In genomic region chr16:608019-608418, GRCh38 we compare ENCODE assay signal across 19 cellular contexts. TPM values are rescaled to one million over a fixed set of nuclear protein-coding genes. Genes with fewer than 3 reads are reported as not detected.
A peak's percentile ranks its signal among the peaks of the same experiment; 100 is the strongest.
DNase-seq lines count a peak whose midpoint lies in the region; ATAC-seq, FAIRE-seq and TF ChIP-seq lines count a peak whose summit lies in the region.
"Had no signal": no experiment of that assay in that cellular context is flagged by ENCODE, and none has a peak within 500 bp of the region (broad histone marks: within the 10 kb centered on the region; RNA-seq: fewer than 3 reads in every experiment).

No MANE protein-coding gene starts in this region.

- peaks cover 3% of the 10 kb centered on the region for H3K36me3 Mint-ChIP-seq in activated CD4-positive, alpha-beta T cell treated with anti-CD3 and anti-CD28 coated beads for 36 hours (ENCODE audit: low read depth)
- H3K36me3 Mint-ChIP-seq in activated CD4-positive, alpha-beta T cell treated with anti-CD3 and anti-CD28 coated beads, Interleukin-2, amount 10 ng/mL, durations not matched to agents 7 days and 5 days (ENCODE audit: low read depth): peaks cover 2% of the 10 kb centered on the region
- peaks cover 12% of the 10 kb centered on the region for H3K36me3 Mint-ChIP-seq in endothelial cell (ENCODE audit: low read depth, unreplicated experiment)

- no peaks in the 10 kb centered on the region for H3K36me3 ChIP-seq in bronchial epithelial cell (ENCODE audit: control insufficient read depth, insufficient read depth, low read length)
- H3K36me3 ChIP-seq: ascending aorta, gastrocnemius medialis, right lobe of liver had no signal

- no peaks in the 10 kb centered on the region for H3K27me3 Mint-ChIP-seq in activated CD4-positive, alpha-beta T cell treated with anti-CD3 and anti-CD28 coated beads for 36 hours
- H3K27me3 Mint-ChIP-seq in activated CD4-positive, alpha-beta T cell treated with anti-CD3 and anti-CD28 coated beads, Interleukin-2, amount 10 ng/mL, durations not matched to agents 7 days and 5 days: no peaks in the 10 kb centered on the region
- H3K27me3 Mint-ChIP-seq in endothelial cell (ENCODE audit: unreplicated experiment): peaks cover 1% of the 10 kb centered on the region

- intact Hi-C loops in activated CD4-positive, alpha-beta T cell treated with anti-CD3 and anti-CD28 coated beads for 36 hours (cut with DNase I, micrococcal nuclease): loop anchor here in 1 of 2 experiments (1.0 to 5.0 kb wide), 4 partner anchors 19 to 216 kb away; no protein-coding TSS in a partner anchor

- H3K27ac ChIP-seq in foreskin keratinocyte: no peak overlapping the region
- H3K27ac ChIP-seq: A549, ascending aorta, C4-2B, gastrocnemius medialis, right lobe of liver had no signal

- TF ChIP-seq CTCF in bronchial epithelial cell (IDR thresholded peaks at IDR 0.05; ENCODE audit: insufficient read depth, low read length, severe bottlenecking): no peak
- no peak for TF ChIP-seq CTCF in foreskin keratinocyte (conservative IDR thresholded peaks at IDR 0.05)
- TF ChIP-seq CTCF in endothelial cell (IDR thresholded peaks at IDR 0.05; ENCODE audit: unreplicated experiment): no peak

- no peak overlapping the region for H3K4me3 ChIP-seq in bronchial epithelial cell (ENCODE audit: low read depth, low read length)
- H3K4me3 ChIP-seq: A549, ascending aorta, gastrocnemius medialis, right lobe of liver had no signal

- peak overlapping the region; percentile 70 for H3K27ac Mint-ChIP-seq in activated CD4-positive, alpha-beta T cell treated with anti-CD3 and anti-CD28 coated beads for 36 hours
- no peak overlapping the region for H3K27ac Mint-ChIP-seq in activated CD4-positive, alpha-beta T cell treated with anti-CD3 and anti-CD28 coated beads, Interleukin-2, amount 10 ng/mL, durations not matched to agents 7 days and 5 days
- no peak overlapping the region for H3K27ac Mint-ChIP-seq in endothelial cell (ENCODE audit: unreplicated experiment)

- H3K27me3 ChIP-seq in bronchial epithelial cell (ENCODE audit: control insufficient read depth, insufficient read depth, low read length): no peaks in the 10 kb centered on the region
- H3K27me3 ChIP-seq in foreskin keratinocyte: no peaks in the 10 kb centered on the region
- H3K27me3 ChIP-seq: ascending aorta, gastrocnemius medialis, right lobe of liver had no signal

- POLR2A ChIA-PET in activated CD4-positive, alpha-beta T cell treated with anti-CD3 and anti-CD28 coated beads for 36 hours (lab: Charles Lee): no interaction called here
- POLR2A ChIA-PET in activated CD4-positive, alpha-beta T cell treated with anti-CD3 and anti-CD28 coated beads, Interleukin-2, amount 10 ng/mL, durations not matched to agents 7 days and 5 days (lab: Charles Lee): no interaction called here

- CTCF ChIA-PET in activated CD4-positive, alpha-beta T cell treated with anti-CD3 and anti-CD28 coated beads for 36 hours (lab: Charles Lee): interaction anchor here (0.6 to 1.4 kb wide), 2 partner anchors 40 to 80 kb away, joined by 3 to 4 read pairs; partner anchors contain the start of gene CAPN15
- CTCF ChIA-PET in activated CD4-positive, alpha-beta T cell treated with anti-CD3 and anti-CD28 coated beads, Interleukin-2, amount 10 ng/mL, durations not matched to agents 7 days and 5 days (lab: Charles Lee): no interaction called here

- H3K9me3 Mint-ChIP-seq in activated CD4-positive, alpha-beta T cell treated with anti-CD3 and anti-CD28 coated beads for 36 hours (ENCODE audit: low read depth): no peaks in the 10 kb centered on the region
- H3K9me3 Mint-ChIP-seq in activated CD4-positive, alpha-beta T cell treated with anti-CD3 and anti-CD28 coated beads, Interleukin-2, amount 10 ng/mL, durations not matched to agents 7 days and 5 days: peaks cover 2% of the 10 kb centered on the region
- H3K9me3 Mint-ChIP-seq in endothelial cell (ENCODE audit: unreplicated experiment): no peaks in the 10 kb centered on the region

- peak; percentile 84 for DNase-seq in activated CD4-positive, alpha-beta T cell treated with anti-CD3 and anti-CD28 coated beads for 36 hours
- no peak for DNase-seq in activated CD4-positive, alpha-beta T cell treated with anti-CD3 and anti-CD28 coated beads, Interleukin-2, amount 10 ng/mL, durations not matched to agents 7 days and 5 days
- DNase-seq in NCI-H69 (lab: John Stamatoyannopoulos, UW) (peak; percentile 92), bronchial epithelial cell (ENCODE audit: low read depth) (peak; percentile 42), NCI-H2029 treated with DMSO at 0.1 percent for 48 hours (lab: John Stamatoyannopoulos, UW) (no peak), foreskin keratinocyte (no peak), endothelial cell (ENCODE audit: low spot score) (no peak)
- DNase-seq in stimulated activated CD4-positive, alpha-beta T cell treated with anti-CD3 and anti-CD28 coated beads, TNF-alpha, amount 100 ng/mL, for 48 hours (ENCODE audit: low read depth in 3 of 3): peak; percentile 24 to 66 (median 53)
- DNase-seq: gastrocnemius medialis, NCI-H1930, NCI-H526 treated with DMSO at 0.1 percent for 48 hours, occipital lobe, right lobe of liver had no signal

- ATAC-seq in activated CD4-positive, alpha-beta T cell treated with anti-CD3 and anti-CD28 coated beads for 36 hours: peak; percentile 97
- no peak for ATAC-seq in foreskin keratinocyte
- ATAC-seq: A549, gastrocnemius medialis, right lobe of liver had no signal

- H3K4me1 Mint-ChIP-seq in activated CD4-positive, alpha-beta T cell treated with anti-CD3 and anti-CD28 coated beads for 36 hours: peaks cover 27% of the 10 kb centered on the region
- H3K4me1 Mint-ChIP-seq in activated CD4-positive, alpha-beta T cell treated with anti-CD3 and anti-CD28 coated beads, Interleukin-2, amount 10 ng/mL, durations not matched to agents 7 days and 5 days: peaks cover 7% of the 10 kb centered on the region
- no peaks in the 10 kb centered on the region for H3K4me1 Mint-ChIP-seq in endothelial cell (ENCODE audit: unreplicated experiment)

- no peaks in the 10 kb centered on the region for H3K4me1 ChIP-seq in foreskin keratinocyte
- H3K4me1 ChIP-seq: A549, ascending aorta, right lobe of liver had no signal

- no peak for FAIRE-seq in bronchial epithelial cell (lab: Jason Lieb, UNC)
- FAIRE-seq: A549, colon, endothelial cell of umbilical vein, RCC 7860 had no signal

- H3K4me3 Mint-ChIP-seq in activated CD4-positive, alpha-beta T cell treated with anti-CD3 and anti-CD28 coated beads for 36 hours: no peak overlapping the region
- no peak overlapping the region for H3K4me3 Mint-ChIP-seq in activated CD4-positive, alpha-beta T cell treated with anti-CD3 and anti-CD28 coated beads, Interleukin-2, amount 10 ng/mL, durations not matched to agents 7 days and 5 days
- no peak overlapping the region for H3K4me3 Mint-ChIP-seq in endothelial cell (ENCODE audit: unreplicated experiment)

RNA-seq across cellular contexts. Expression of gene RAB40C, which starts 18.2 kb away (rescaled TPM):
- 1 to 10 TPM; 8.9 to 9.6 TPM for total RNA-seq in activated CD4-positive, alpha-beta T cell treated with anti-CD3 and anti-CD28 coated beads for 36 hours
- 10 to 100 TPM; 13.3 to 17.6 TPM for total RNA-seq in activated CD4-positive, alpha-beta T cell treated with anti-CD3 and anti-CD28 coated beads, Interleukin-2, amount 10 ng/mL, durations not matched to agents 7 days and 5 days
- total RNA-seq in bronchial epithelial cell: 10.8 and 16.8 TPM in 2 replicates
- 10.9 and 11.2 TPM in 2 replicates for total RNA-seq in foreskin keratinocyte
- polyA plus RNA-seq in foreskin keratinocyte: 11.0 and 11.6 TPM in 2 replicates
- total RNA-seq in endothelial cell (ENCODE audit: unreplicated experiment): 18.5 TPM

RNA-seq across cellular contexts. Expression of gene WFIKKN1, which starts 22.8 kb away (rescaled TPM):
- total RNA-seq in activated CD4-positive, alpha-beta T cell treated with anti-CD3 and anti-CD28 coated beads for 36 hours: 1 to 10 TPM in 1 of 2 experiments, under 1 TPM in 1; 0.74 to 1.1 TPM
- 1 to 10 TPM; 1.8 to 2.7 TPM for total RNA-seq in activated CD4-positive, alpha-beta T cell treated with anti-CD3 and anti-CD28 coated beads, Interleukin-2, amount 10 ng/mL, durations not matched to agents 7 days and 5 days
- total RNA-seq in bronchial epithelial cell: 0.13 TPM in 1 of 2 replicates, not detected in the other
- total RNA-seq in foreskin keratinocyte: 0.07 TPM in 2 replicates
- polyA plus RNA-seq in foreskin keratinocyte: 0.02 and 0.08 TPM in 2 replicates
- 0.44 TPM for total RNA-seq in endothelial cell (ENCODE audit: unreplicated experiment)
- total RNA-seq: ascending aorta had no signal

RNA-seq across cellular contexts. Expression of gene METTL26, which starts 28.1 kb away (rescaled TPM):
- 100 to 1,000 TPM; 116 to 127 TPM for total RNA-seq in activated CD4-positive, alpha-beta T cell treated with anti-CD3 and anti-CD28 coated beads for 36 hours
- total RNA-seq in activated CD4-positive, alpha-beta T cell treated with anti-CD3 and anti-CD28 coated beads, Interleukin-2, amount 10 ng/mL, durations not matched to agents 7 days and 5 days: 10 to 100 TPM; 63.7 to 78.0 TPM
- total RNA-seq in bronchial epithelial cell: 50.8 and 55.3 TPM in 2 replicates
- 90.7 and 95.9 TPM in 2 replicates for total RNA-seq in foreskin keratinocyte
- 136 and 139 TPM in 2 replicates for polyA plus RNA-seq in foreskin keratinocyte
- 48.5 TPM for total RNA-seq in endothelial cell (ENCODE audit: unreplicated experiment)

RNA-seq across cellular contexts. Expression of gene MCRIP2, which starts 33.6 kb away (rescaled TPM):
- total RNA-seq in activated CD4-positive, alpha-beta T cell treated with anti-CD3 and anti-CD28 coated beads for 36 hours: 10 to 100 TPM; 28.5 to 44.0 TPM
- total RNA-seq in activated CD4-positive, alpha-beta T cell treated with anti-CD3 and anti-CD28 coated beads, Interleukin-2, amount 10 ng/mL, durations not matched to agents 7 days and 5 days: 10 to 100 TPM; 17.3 to 20.2 TPM
- total RNA-seq in bronchial epithelial cell (30.2 and 45.0 TPM in 2 replicates), foreskin keratinocyte (25.0 and 25.1 TPM in 2 replicates), endothelial cell (ENCODE audit: unreplicated experiment) (2.9 TPM)
- 27.8 and 30.4 TPM in 2 replicates for polyA plus RNA-seq in foreskin keratinocyte

RNA-seq across cellular contexts. Expression of gene PIGQ, which starts 38.3 kb away (rescaled TPM):
- total RNA-seq in activated CD4-positive, alpha-beta T cell treated with anti-CD3 and anti-CD28 coated beads for 36 hours: 10 to 100 TPM; 24.2 to 24.7 TPM
- 10 to 100 TPM; 44.5 to 46.1 TPM for total RNA-seq in activated CD4-positive, alpha-beta T cell treated with anti-CD3 and anti-CD28 coated beads, Interleukin-2, amount 10 ng/mL, durations not matched to agents 7 days and 5 days
- total RNA-seq in bronchial epithelial cell: 17.2 and 17.9 TPM in 2 replicates
- total RNA-seq in foreskin keratinocyte: 29.3 and 40.7 TPM in 2 replicates
- polyA plus RNA-seq in foreskin keratinocyte: 31.4 and 37.2 TPM in 2 replicates
- 38.4 TPM for total RNA-seq in endothelial cell (ENCODE audit: unreplicated experiment)

Comparison
In these comparisons a context has a peak if more than half of its experiments do, and no peak if none do; other contexts are left out.
1. DNase-seq: peak in activated CD4-positive, alpha-beta T cell treated with anti-CD3 and anti-CD28 coated beads for 36 hours (single experiment), NCI-H69 (single experiment), bronchial epithelial cell (single experiment) and stimulated activated CD4-positive, alpha-beta T cell treated with anti-CD3 and anti-CD28 coated beads, TNF-alpha, amount 100 ng/mL, for 48 hours (3 of 3); none in activated CD4-positive, alpha-beta T cell treated with anti-CD3 and anti-CD28 coated beads, Interleukin-2, amount 10 ng/mL, durations not matched to agents 7 days and 5 days (single experiment), NCI-H2029 treated with DMSO at 0.1 percent for 48 hours (single experiment), foreskin keratinocyte (0 of 2) and endothelial cell (single experiment).